ENCODE assay signal across 16 cellular contexts in the genomic region with DNA sequence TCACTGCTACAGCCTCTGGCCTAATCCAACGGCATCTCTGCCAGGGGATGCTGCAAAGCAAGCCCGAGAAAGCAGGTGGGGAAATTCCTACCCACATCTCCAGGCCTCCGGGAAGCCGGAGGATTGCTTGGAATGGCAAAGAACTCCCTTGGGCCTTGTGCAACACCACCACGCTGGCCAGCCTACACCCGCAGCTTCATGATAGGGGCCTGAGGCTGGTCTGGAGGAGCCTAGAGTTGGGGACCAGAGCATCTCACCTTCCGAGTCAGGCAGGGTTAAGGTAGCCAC. TPM values are rescaled to one million over a fixed set of nuclear protein-coding genes. Genes with fewer than 3 reads are reported as not detected.
A peak's percentile ranks its signal among the peaks of the same experiment; 100 is the strongest.
DNase-seq lines count a peak whose midpoint lies in the region; ATAC-seq and TF ChIP-seq lines count a peak whose summit lies in the region.
"Had no signal": no experiment of that assay in that cellular context is flagged by ENCODE, and none has a peak within 500 bp of the region (broad histone marks: within the 10 kb centered on the region; RNA-seq: fewer than 3 reads in every experiment).

No MANE protein-coding gene starts in this region.

- DNase-seq in GM23338 (ENCODE audit: low spot score) (no peak), adipocyte (ENCODE audit: low read depth) (peak; percentile 9), HuH-7 (ENCODE audit: low spot score) (no peak)
- DNase-seq in stimulated activated naive B cell treated with anti-CD40 and anti-IgM and Interleukin-4, amounts not matched to agents 10 μg/mL and 1 μg/mL and 100 μg/mL, for 72 hours = no peak
- DNase-seq in natural killer cell treated with Interleukin-12 subunit alpha and Interleukin-12 subunit beta and Interleukin-15 and Interleukin-18, amount 100 ng/mL, for 72 hours (ENCODE audit: low spot score) = no peak
- DNase-seq: effector CD4-positive, alpha-beta T cell; NCI-H2029; NCI-H524 treated with DMSO at 0.1 percent for 48 hours; occipital lobe; small intestine had no signal

- H3K27ac ChIP-seq in GM23338 (ENCODE audit: low read depth) = 0 out of 2 replicates have a peak overlapping the region, but pooled peaks have one; percentile 39
- peak overlapping the region in 3 of 4 donors; percentile 31 to 64 (median 53) for H3K27ac ChIP-seq in gastroesophageal sphincter

- H3K9me2 ChIP-seq in GM23338 (ENCODE audit: insufficient read depth) = no peaks in the 10 kb centered on the region

- H2AFZ ChIP-seq in GM23338 = no peak overlapping the region

- no peak for TF ChIP-seq EP300 in gastroesophageal sphincter (IDR thresholded peaks at IDR 0.05)

- H3K9me3 Mint-ChIP-seq in GM23338 = no peaks in the 10 kb centered on the region
- H3K9me3 Mint-ChIP-seq in stimulated activated naive B cell treated with anti-CD40 and anti-IgM and Interleukin-4, amounts not matched to agents 10 μg/mL and 1 μg/mL and 100 μg/mL, for 72 hours = no peaks in the 10 kb centered on the region
- no peaks in the 10 kb centered on the region for H3K9me3 Mint-ChIP-seq in natural killer cell treated with Interleukin-12 subunit alpha and Interleukin-12 subunit beta and Interleukin-15 and Interleukin-18, amount 100 ng/mL, for 72 hours
- H3K9me3 Mint-ChIP-seq: activated naive CD4-positive, alpha-beta T cell treated with anti-CD3 and anti-CD28 coated beads, Interleukin-2, amount 50 U/mL, for 24 hours; immature natural killer cell; stimulated activated naive CD8-positive, alpha-beta T cell treated with anti-CD3 and anti-CD28 coated beads, Interleukin-15, amount 100 ng/mL, for 72 hours had no signal

- H3K36me3 ChIP-seq in GM23338 (ENCODE audit: insufficient read depth) (peaks cover 15% of the 10 kb centered on the region; the same call in 1 of the 2 replicates), adipocyte (ENCODE audit: control insufficient read depth, insufficient read depth, low read length, severe bottlenecking) (peaks cover 87% of the 10 kb centered on the region), gastroesophageal sphincter (peaks cover 0 to 100% of the 10 kb centered on the region in 2 donors)

- H3K4me3 ChIP-seq in GM23338 (no peak overlapping the region), adipocyte (ENCODE audit: low read length) (peak overlapping the region; percentile 29), gastroesophageal sphincter (no peak overlapping the region)
- H3K4me3 ChIP-seq: breast epithelium had no signal

- no peak for TF ChIP-seq CTCF in GM23338 (conservative IDR thresholded peaks at IDR 0.05; ENCODE audit: low read depth in 2 of 2)
- TF ChIP-seq CTCF in gastroesophageal sphincter (IDR thresholded peaks at IDR 0.05) = no peak

- peaks cover 10% of the 10 kb centered on the region; the same call in 2 of the 3 replicates for H3K4me1 Mint-ChIP-seq in GM23338
- H3K4me1 Mint-ChIP-seq in stimulated activated naive B cell treated with anti-CD40 and anti-IgM and Interleukin-4, amounts not matched to agents 10 μg/mL and 1 μg/mL and 100 μg/mL, for 72 hours = peaks cover 39 to 62% of the 10 kb centered on the region in 2 donors
- peaks cover 20 to 42% of the 10 kb centered on the region in 2 donors for H3K4me1 Mint-ChIP-seq in natural killer cell treated with Interleukin-12 subunit alpha and Interleukin-12 subunit beta and Interleukin-15 and Interleukin-18, amount 100 ng/mL, for 72 hours (ENCODE audit: low read depth in 2 of 2)

- H3K36me3 Mint-ChIP-seq in GM23338 (ENCODE audit: low read depth) = peaks cover 79% of the 10 kb centered on the region
- peaks cover 45 to 79% of the 10 kb centered on the region in 2 donors for H3K36me3 Mint-ChIP-seq in stimulated activated naive B cell treated with anti-CD40 and anti-IgM and Interleukin-4, amounts not matched to agents 10 μg/mL and 1 μg/mL and 100 μg/mL, for 72 hours
- peaks cover 6% of the 10 kb centered on the region for H3K36me3 Mint-ChIP-seq in natural killer cell treated with Interleukin-12 subunit alpha and Interleukin-12 subunit beta and Interleukin-15 and Interleukin-18, amount 100 ng/mL, for 72 hours

- no peak for TF ChIP-seq POLR2A in gastroesophageal sphincter (IDR thresholded peaks at IDR 0.05)

- H3K79me2 ChIP-seq in GM23338 (replicated peaks; ENCODE audit: insufficient read depth) = no peaks in the 10 kb centered on the region

- H3K27ac Mint-ChIP-seq in GM23338 = no peak overlapping the region
- peak overlapping the region; percentile 37 for H3K27ac Mint-ChIP-seq in stimulated activated naive B cell treated with anti-CD40 and anti-IgM and Interleukin-4, amounts not matched to agents 10 μg/mL and 1 μg/mL and 100 μg/mL, for 72 hours
- H3K27ac Mint-ChIP-seq in natural killer cell treated with Interleukin-12 subunit alpha and Interleukin-12 subunit beta and Interleukin-15 and Interleukin-18, amount 100 ng/mL, for 72 hours = no peak overlapping the region
- H3K27ac Mint-ChIP-seq: activated naive CD4-positive, alpha-beta T cell treated with anti-CD3 and anti-CD28 coated beads, Interleukin-2, amount 50 U/mL, for 24 hours had no signal

- H3K27me3 Mint-ChIP-seq in GM23338 (ENCODE audit: insufficient read depth, low read depth, poor library complexity) = peaks cover 22% of the 10 kb centered on the region
- no peaks in the 10 kb centered on the region for H3K27me3 Mint-ChIP-seq in stimulated activated naive B cell treated with anti-CD40 and anti-IgM and Interleukin-4, amounts not matched to agents 10 μg/mL and 1 μg/mL and 100 μg/mL, for 72 hours
- H3K27me3 Mint-ChIP-seq in natural killer cell treated with Interleukin-12 subunit alpha and Interleukin-12 subunit beta and Interleukin-15 and Interleukin-18, amount 100 ng/mL, for 72 hours = no peaks in the 10 kb centered on the region
- H3K27me3 Mint-ChIP-seq: activated naive CD4-positive, alpha-beta T cell treated with anti-CD3 and anti-CD28 coated beads, Interleukin-2, amount 50 U/mL, for 24 hours; stimulated activated naive CD8-positive, alpha-beta T cell treated with anti-CD3 and anti-CD28 coated beads, Interleukin-15, amount 100 ng/mL, for 72 hours had no signal

- peaks cover 4% of the 10 kb centered on the region; the same call in 1 of the 2 replicates for H4K20me1 ChIP-seq in GM23338 (replicated peaks; ENCODE audit: insufficient read depth)

- no peaks in the 10 kb centered on the region for H3K4me1 ChIP-seq in GM23338 (ENCODE audit: insufficient read depth)
- peaks cover 44% of the 10 kb centered on the region for H3K4me1 ChIP-seq in adipocyte (ENCODE audit: control insufficient read depth, insufficient read depth, low read length)
- peaks cover 0 to 15% (median 0%) of the 10 kb centered on the region in 3 donors for H3K4me1 ChIP-seq in gastroesophageal sphincter

- H3K4me2 ChIP-seq in GM23338 = no peak overlapping the region

- 60 to 100% methylated on average over 1 to 2 of the region's 7 CpGs for WGBS in gastroesophageal sphincter (ENCODE audit: low coverage in 1 of 2), 2 donors

- no peak overlapping the region for H3K4me3 Mint-ChIP-seq in GM23338
- no peak overlapping the region for H3K4me3 Mint-ChIP-seq in stimulated activated naive B cell treated with anti-CD40 and anti-IgM and Interleukin-4, amounts not matched to agents 10 μg/mL and 1 μg/mL and 100 μg/mL, for 72 hours
- no peak overlapping the region for H3K4me3 Mint-ChIP-seq in natural killer cell treated with Interleukin-12 subunit alpha and Interleukin-12 subunit beta and Interleukin-15 and Interleukin-18, amount 100 ng/mL, for 72 hours
- H3K4me3 Mint-ChIP-seq: activated naive CD4-positive, alpha-beta T cell treated with anti-CD3 and anti-CD28 coated beads, Interleukin-2, amount 50 U/mL, for 24 hours; immature natural killer cell; stimulated activated naive CD8-positive, alpha-beta T cell treated with anti-CD3 and anti-CD28 coated beads, Interleukin-15, amount 100 ng/mL, for 72 hours had no signal

- H3K27me3 ChIP-seq in GM23338 (ENCODE audit: insufficient read depth) = no peaks in the 10 kb centered on the region
- no peaks in the 10 kb centered on the region for H3K27me3 ChIP-seq in adipocyte (replicated peaks; ENCODE audit: control insufficient read depth, insufficient read depth, low read length)
- no peaks in the 10 kb centered on the region for H3K27me3 ChIP-seq in gastroesophageal sphincter
- H3K27me3 ChIP-seq: breast epithelium had no signal

- no peak for ATAC-seq in GM23338
- ATAC-seq in gastroesophageal sphincter = peak; percentile 54
- ATAC-seq in stimulated activated naive B cell treated with anti-CD40 and anti-IgM and Interleukin-4, amounts not matched to agents 10 μg/mL and 1 μg/mL and 100 μg/mL, for 72 hours (replicated peaks) = no peak
- ATAC-seq in natural killer cell treated with Interleukin-12 subunit alpha and Interleukin-12 subunit beta and Interleukin-15 and Interleukin-18, amount 100 ng/mL, for 72 hours = no peak
- no peak for ATAC-seq in HG03571 (IDR thresholded peaks at IDR 0.05; ENCODE audit: unreplicated experiment)

- H3K9me3 ChIP-seq in adipocyte (ENCODE audit: control insufficient read depth, low read length) (no peaks in the 10 kb centered on the region), gastroesophageal sphincter (no peaks in the 10 kb centered on the region)
- H3K9me3 ChIP-seq: breast epithelium had no signal

- H3F3A ChIP-seq in GM23338 (replicated peaks; ENCODE audit: low read depth) = peaks cover 26% of the 10 kb centered on the region

- peak overlapping the region; percentile 61 for H3K9ac ChIP-seq in adipocyte (ENCODE audit: low read length)

RNA-seq across cellular contexts. Expression of a gene that starts 20.3 kb away (rescaled TPM):
- total RNA-seq in GM23338 (2014; rRNA removed; shearing (Covaris generic)) = 29.4 and 54.3 TPM in 2 replicates
- polyA plus RNA-seq in GM23338 (2016; fragmentation: Nextera tagmentation; extraction: Ambion mirVana) = 20.8 and 22.5 TPM in 2 replicates
- 10 to 100 TPM; 19.5 to 27.8 (median 24.5) TPM for total RNA-seq in gastroesophageal sphincter
- 100 to 1,000 TPM in 1 of 2 donors, 10 to 100 TPM in 1; 77.3 to 111 TPM for total RNA-seq in natural killer cell treated with Interleukin-12 subunit alpha and Interleukin-12 subunit beta and Interleukin-15 and Interleukin-18, amount 100 ng/mL, for 72 hours

RNA-seq across cellular contexts. Expression of a gene that starts 20.6 kb away (rescaled TPM):
- total RNA-seq in GM23338 (2014; rRNA removed; shearing (Covaris generic)) = 60.6 and 72.8 TPM in 2 replicates
- polyA plus RNA-seq in GM23338 (2016; fragmentation: Nextera tagmentation; extraction: Ambion mirVana) = 104 and 114 TPM in 2 replicates
- 10 to 100 TPM; 35.0 to 46.4 (median 38.3) TPM for total RNA-seq in gastroesophageal sphincter
- 10 to 100 TPM; 76.4 to 82.8 TPM for total RNA-seq in natural killer cell treated with Interleukin-12 subunit alpha and Interleukin-12 subunit beta and Interleukin-15 and Interleukin-18, amount 100 ng/mL, for 72 hours

RNA-seq across cellular contexts. Expression of a gene that starts 29.9 kb away (rescaled TPM):
- 15.5 and 15.9 TPM in 2 replicates for total RNA-seq in GM23338 (2014; rRNA removed; shearing (Covaris generic))
- polyA plus RNA-seq in GM23338 (2016; fragmentation: Nextera tagmentation; extraction: Ambion mirVana) = 9.4 and 11.3 TPM in 2 replicates
- 10 to 100 TPM; 28.5 to 50.7 (median 44.4) TPM for total RNA-seq in gastroesophageal sphincter
- total RNA-seq in natural killer cell treated with Interleukin-12 subunit alpha and Interleukin-12 subunit beta and Interleukin-15 and Interleukin-18, amount 100 ng/mL, for 72 hours = 10 to 100 TPM; 32.3 to 35.2 TPM

RNA-seq across cellular contexts. Expression of a gene that starts 35.6 kb away (rescaled TPM):
- total RNA-seq in GM23338 (2014; rRNA removed; shearing (Covaris generic)) = 57.2 and 59.4 TPM in 2 replicates
- 114 and 116 TPM in 2 replicates for polyA plus RNA-seq in GM23338 (2016; fragmentation: Nextera tagmentation; extraction: Ambion mirVana)
- 10 to 100 TPM; 19.6 to 62.3 (median 22.3) TPM for total RNA-seq in gastroesophageal sphincter
- total RNA-seq in natural killer cell treated with Interleukin-12 subunit alpha and Interleukin-12 subunit beta and Interleukin-15 and Interleukin-18, amount 100 ng/mL, for 72 hours = 100 to 1,000 TPM in 1 of 2 donors, 10 to 100 TPM in 1; 94.1 to 202 TPM

RNA-seq across cellular contexts. Expression of a gene that starts 48.1 kb away (rescaled TPM):
- 16.3 and 22.4 TPM in 2 replicates for total RNA-seq in GM23338 (2014; rRNA removed; shearing (Covaris generic))
- 17.9 and 19.4 TPM in 2 replicates for polyA plus RNA-seq in GM23338 (2016; fragmentation: Nextera tagmentation; extraction: Ambion mirVana)
- total RNA-seq in gastroesophageal sphincter = 10 to 100 TPM in 3 of 4 donors, 1 to 10 TPM in 1; 7.3 to 14.5 (median 13.4) TPM
- total RNA-seq in natural killer cell treated with Interleukin-12 subunit alpha and Interleukin-12 subunit beta and Interleukin-15 and Interleukin-18, amount 100 ng/mL, for 72 hours = 100 to 1,000 TPM in 1 of 2 donors, 10 to 100 TPM in 1; 53.0 to 140 TPM
